Comparison of ENCODE assay signal across 8 cellular contexts in the genomic region with DNA sequence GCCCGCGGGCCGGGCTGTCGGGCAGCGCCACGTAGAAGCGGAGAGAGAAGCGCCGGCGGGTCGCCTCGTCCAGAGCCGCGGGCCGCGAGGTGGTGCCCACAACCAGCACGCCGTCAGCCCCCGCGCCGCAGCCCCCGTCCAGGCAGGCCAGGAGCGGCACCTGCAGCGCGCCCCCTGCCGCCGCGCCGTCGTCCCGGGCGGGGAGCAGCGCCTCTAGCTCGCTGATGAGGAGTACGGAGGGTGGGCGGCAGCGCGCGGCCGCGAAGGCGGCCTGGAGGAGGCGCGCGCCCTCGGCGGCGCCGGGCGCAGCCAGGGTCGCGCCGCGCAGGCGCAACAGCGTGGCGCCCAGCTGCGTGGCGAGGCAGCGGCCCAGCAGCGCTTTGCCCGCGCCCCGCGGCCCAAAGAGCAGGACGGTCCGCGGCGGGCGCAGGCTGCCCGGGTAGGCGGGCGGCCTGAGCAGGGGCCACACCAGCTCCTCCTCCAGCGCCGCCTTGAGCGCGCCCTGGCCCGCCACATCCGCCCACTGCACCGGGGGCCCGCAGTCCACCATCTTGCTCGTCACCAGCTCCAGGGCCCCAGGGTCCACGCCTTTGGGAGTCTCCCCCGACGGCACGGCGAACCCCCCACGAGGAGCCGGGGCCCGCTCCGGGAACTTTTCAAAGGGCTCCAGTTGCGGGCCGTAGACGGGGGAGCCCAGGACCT. TPM values are rescaled to one million over a fixed set of nuclear protein-coding genes. Genes with fewer than 3 reads are reported as not detected.
A peak's percentile ranks its signal among the peaks of the same experiment; 100 is the strongest.
DNase-seq lines count a peak whose midpoint lies in the region; ATAC-seq lines count a peak whose summit lies in the region.

No MANE protein-coding gene starts in this region.

- no peaks in the 10 kb centered on the region for H3K36me3 ChIP-seq in effector memory CD4-positive, alpha-beta T cell (ENCODE audit: control insufficient read depth, insufficient read depth, low read length)

- peak; percentile 86 for DNase-seq in NCI-H345 (lab: John Stamatoyannopoulos, UW)
- DNase-seq in activated CD4-positive, alpha-beta T cell treated with anti-CD3 and anti-CD28 coated beads, Interleukin-2, amount 50 U/mL, for 48 hours: peak; percentile 80 to 81
- peak; percentile 48 to 63 (median 61) for DNase-seq in effector memory CD4-positive, alpha-beta T cell
- peak; percentile 79 to 91 (median 84) for DNase-seq in naive thymus-derived CD8-positive, alpha-beta T cell
- peak; percentile 66 to 83 (median 76) for DNase-seq in stimulated activated naive CD4-positive, alpha-beta T cell (lab: John Stamatoyannopoulos, UW)
- DNase-seq in HT-29 (ENCODE audit: low spot score): no peak

- peak overlapping the region in 4 of 10 donors; percentile 21 to 85 (median 48) for H3K27ac Mint-ChIP-seq in naive thymus-derived CD8-positive, alpha-beta T cell

- H3K4me3 Mint-ChIP-seq in naive thymus-derived CD8-positive, alpha-beta T cell: peak overlapping the region; percentile 63 to 84 (median 72)

- peak overlapping the region; percentile 61 for H3K27ac ChIP-seq in effector memory CD4-positive, alpha-beta T cell (ENCODE audit: insufficient read depth, low read length, poor library complexity, severe bottlenecking)

- H3K4me1 ChIP-seq in effector memory CD4-positive, alpha-beta T cell (ENCODE audit: control insufficient read depth, insufficient read depth, low read length, poor library complexity, severe bottlenecking): peaks cover 5% of the 10 kb centered on the region

- H3K4me3 ChIP-seq in effector memory CD4-positive, alpha-beta T cell (ENCODE audit: insufficient read depth, low read depth, low read length, poor library complexity, severe bottlenecking): peak overlapping the region; percentile 79

- H3K9me3 ChIP-seq in effector memory CD4-positive, alpha-beta T cell (ENCODE audit: control insufficient read depth, low read length): no peaks in the 10 kb centered on the region

- peak; percentile 44 for ATAC-seq in GM18502 (IDR thresholded peaks at IDR 0.05; ENCODE audit: poor library complexity, unreplicated experiment)
- peak; percentile 81 to 83 for ATAC-seq in naive thymus-derived CD8-positive, alpha-beta T cell
- ATAC-seq in HG03045 (IDR thresholded peaks at IDR 0.05; ENCODE audit: unreplicated experiment): no peak

- POLR2A ChIA-PET in naive thymus-derived CD8-positive, alpha-beta T cell (lab: Charles Lee): interaction anchor here (0.7 to 2.6 kb wide), 24 partner anchors 8 to 1056 kb away, joined by 3 to 17 read pairs (median 4); partner anchors contain the start of genes ATG101, BIN2, DAZAP2 and POU6F1

- no peaks in the 10 kb centered on the region for H3K36me3 Mint-ChIP-seq in naive thymus-derived CD8-positive, alpha-beta T cell

- no peaks in the 10 kb centered on the region for H3K9me3 Mint-ChIP-seq in naive thymus-derived CD8-positive, alpha-beta T cell

- H3K27me3 ChIP-seq in effector memory CD4-positive, alpha-beta T cell (replicated peaks; ENCODE audit: control insufficient read depth, insufficient read depth, low read length, poor library complexity, severe bottlenecking): no peaks in the 10 kb centered on the region

- H3K27me3 Mint-ChIP-seq in naive thymus-derived CD8-positive, alpha-beta T cell: peaks cover 0 to 6% (median 0%) of the 10 kb centered on the region in 5 donors

- H3K4me1 Mint-ChIP-seq in naive thymus-derived CD8-positive, alpha-beta T cell: peaks cover 7 to 33% (median 28%) of the 10 kb centered on the region in 4 donors

RNA-seq across cellular contexts. Expression of gene FIGNL2, which starts 27.6 kb away (rescaled TPM):
- 1 to 10 TPM; 2.8 to 3.2 TPM for total RNA-seq in naive thymus-derived CD8-positive, alpha-beta T cell
- polyA plus RNA-seq in naive thymus-derived CD8-positive, alpha-beta T cell: under 1 TPM in 2 of 3 donors, not detected in 1; 0.08 to 0.21 TPM
- total RNA-seq in HT-29 (2014; rRNA removed; shearing (Covaris generic)): not detected in 2 replicates
